In genomic region chr3:123285066-123285465, GRCh38 we compare ENCODE assay signal across 19 cellular contexts.
A peak's percentile ranks its signal among the peaks of the same experiment; 100 is the strongest.
DNase-seq lines count a peak whose midpoint lies in the region; TF ChIP-seq lines count a peak whose summit lies in the region.
"Had no signal": no experiment of that assay in that cellular context is flagged by ENCODE, and none has a peak within 500 bp of the region (broad histone marks: within the 10 kb centered on the region; RNA-seq: fewer than 3 reads in every experiment).

No MANE protein-coding gene starts in this region.

- H2AFZ ChIP-seq in PC-9: no peak overlapping the region

- H3K4me3 Mint-ChIP-seq in endodermal cell: no peak overlapping the region

- H3K9me3 Mint-ChIP-seq in endodermal cell: no peaks in the 10 kb centered on the region

- H3K27ac Mint-ChIP-seq in endodermal cell: no peak overlapping the region

- CTCF ChIA-PET in PC-9 (lab: Charles Lee): interaction anchor here (0.5 kb wide), 1 partner anchor 58 kb away, joined by 6 read pairs; no protein-coding TSS in a partner anchor

- H3K27ac ChIP-seq in left ventricle myocardium inferior (replicated peaks) (peak overlapping the region; percentile 65), right atrium auricular region (no peak overlapping the region), PC-9 (no peak overlapping the region), endodermal cell (ENCODE audit: low read depth, low read length) (no peak overlapping the region)
- H3K27ac ChIP-seq: BLaER1 treated with 17β-estradiol and CSF1 and Interleukin-3, amounts not matched to agents 10 nM and 100 nM; RWPE1; SK-N-MC had no signal

- no peaks in the 10 kb centered on the region for H3F3A ChIP-seq in PC-9 (ENCODE audit: insufficient read depth, low read depth)

- peaks cover 15% of the 10 kb centered on the region for H3K36me3 Mint-ChIP-seq in endodermal cell (ENCODE audit: low read depth)

- H3K9me3 ChIP-seq in left ventricle myocardium inferior (replicated peaks) (no peaks in the 10 kb centered on the region), right atrium auricular region (no peaks in the 10 kb centered on the region), PC-9 (ENCODE audit: insufficient read depth, low read depth) (no peaks in the 10 kb centered on the region), endodermal cell (ENCODE audit: control insufficient read depth, low read length) (no peaks in the 10 kb centered on the region)
- H3K9me3 ChIP-seq: BLaER1 treated with 17β-estradiol and CSF1 and Interleukin-3, amounts not matched to agents 10 nM and 100 nM had no signal

- TF ChIP-seq CTCF in left ventricle myocardium inferior (IDR thresholded peaks at IDR 0.05; ENCODE audit: borderline replicate concordance) (no peak), right atrium auricular region (IDR thresholded peaks at IDR 0.05) (no peak), PC-9 (conservative IDR thresholded peaks at IDR 0.05) (no peak), endodermal cell (conservative IDR thresholded peaks at IDR 0.05) (no peak)

- H3K4me2 ChIP-seq in PC-9: peak overlapping the region; percentile 28; the same call in 1 of the 2 replicates

- intact Hi-C loops in left ventricle myocardium inferior (cut with micrococcal nuclease): no loop called here
- intact Hi-C loops in PC-9 (cut with micrococcal nuclease; ENCODE audit: unreplicated experiment): no loop called here

- peaks cover 3% of the 10 kb centered on the region for H3K4me1 Mint-ChIP-seq in endodermal cell

- no peaks in the 10 kb centered on the region; the same call in none of the 2 replicates for H4K20me1 ChIP-seq in PC-9 (ENCODE audit: insufficient read depth)

- H3K9me2 ChIP-seq in PC-9 (ENCODE audit: insufficient read depth): no peaks in the 10 kb centered on the region

- POLR2A ChIA-PET in PC-9 (lab: Charles Lee; ENCODE audit: unreplicated experiment): interaction anchor here (0.6 kb wide), 1 partner anchor 12 kb away, joined by 4 read pairs; no protein-coding TSS in a partner anchor

- H3K27me3 Mint-ChIP-seq in endodermal cell (ENCODE audit: insufficient read depth): no peaks in the 10 kb centered on the region

- H3K79me2 ChIP-seq in PC-9 (ENCODE audit: low read depth): no peaks in the 10 kb centered on the region

- H3K4me3 ChIP-seq in left ventricle myocardium inferior (no peak overlapping the region), right atrium auricular region (no peak overlapping the region), PC-9 (no peak overlapping the region), endodermal cell (ENCODE audit: low read length) (no peak overlapping the region)
- H3K4me3 ChIP-seq: BLaER1 treated with 17β-estradiol and CSF1 and Interleukin-3, amounts not matched to agents 10 nM and 100 nM; SK-N-MC had no signal

- H3K36me3 ChIP-seq in left ventricle myocardium inferior (peaks cover 87% of the 10 kb centered on the region), right atrium auricular region (peaks cover 69% of the 10 kb centered on the region), PC-9 (ENCODE audit: low read depth) (0 out of 2 replicates have a peak, but pooled peaks cover 3% of the 10 kb centered on the region), endodermal cell (ENCODE audit: control insufficient read depth, insufficient read depth, low read length) (no peaks in the 10 kb centered on the region)
- H3K36me3 ChIP-seq: BLaER1 treated with 17β-estradiol and CSF1 and Interleukin-3, amounts not matched to agents 10 nM and 100 nM had no signal

- H3K4me1 ChIP-seq in left ventricle myocardium inferior (peaks cover 43% of the 10 kb centered on the region), right atrium auricular region (peaks cover 0 to 6% of the 10 kb centered on the region in 2 donors), PC-9 (replicated peaks; ENCODE audit: insufficient read depth) (peaks cover 8% of the 10 kb centered on the region; the same call in 1 of the 2 replicates), endodermal cell (ENCODE audit: control insufficient read depth, insufficient read depth, low read length) (no peaks in the 10 kb centered on the region)

- DNase-seq in left ventricle myocardium inferior: no peak
- DNase-seq in right atrium auricular region (ENCODE audit: low spot score): no peak
- peak in 1 of 2 experiments; percentile 57 for DNase-seq in PC-9
- peak; percentile 10 for DNase-seq in endodermal cell
- DNase-seq in activated CD4-positive, alpha-beta T cell treated with anti-CD3 and anti-CD28 coated beads for 48 hours: no peak
- DNase-seq in central memory CD4-positive, alpha-beta T cell: no peak
- DNase-seq in T1000 (lab: John Stamatoyannopoulos, UW): no peak
- DNase-seq in NCI-H1694 (lab: John Stamatoyannopoulos, UW): no peak
- DNase-seq: 8988T, COR-L47, DMS153, GDM1, Karpas-422, NCI-H2029, NCI-H2171 treated with DMSO at 0.1 percent for 48 hours, NCI-H524 had no signal

- BruUV-seq in PC-9 (replicated peaks; lab: Mats Ljungman, UMichigan): no TSS peak

- 84 to 86% methylated on average over 8 to 9 of the region's 9 CpGs for WGBS in endodermal cell (ENCODE audit: insufficient coverage in 1 of 2, insufficient read length in 1 of 2), 2 experiments

- H3K27me3 ChIP-seq in left ventricle myocardium inferior (ENCODE audit: low read depth): no peaks in the 10 kb centered on the region
- H3K27me3 ChIP-seq in right atrium auricular region: no peaks in the 10 kb centered on the region
- no peaks in the 10 kb centered on the region for H3K27me3 ChIP-seq in PC-9 (ENCODE audit: insufficient read depth, low read depth)
- no peaks in the 10 kb centered on the region for H3K27me3 ChIP-seq in endodermal cell (ENCODE audit: control insufficient read depth, insufficient read depth, low read length, poor library complexity, severe bottlenecking)
- H3K27me3 ChIP-seq: BLaER1 treated with 17β-estradiol and CSF1 and Interleukin-3, amounts not matched to agents 10 nM and 100 nM had no signal

- H3K9ac ChIP-seq in endodermal cell (ENCODE audit: extremely low read depth, low read length, poor library complexity, severe bottlenecking): no peak overlapping the region
- H3K9ac ChIP-seq: BLaER1 treated with 17β-estradiol and CSF1 and Interleukin-3, amounts not matched to agents 10 nM and 100 nM had no signal
